In the genomic region with DNA sequence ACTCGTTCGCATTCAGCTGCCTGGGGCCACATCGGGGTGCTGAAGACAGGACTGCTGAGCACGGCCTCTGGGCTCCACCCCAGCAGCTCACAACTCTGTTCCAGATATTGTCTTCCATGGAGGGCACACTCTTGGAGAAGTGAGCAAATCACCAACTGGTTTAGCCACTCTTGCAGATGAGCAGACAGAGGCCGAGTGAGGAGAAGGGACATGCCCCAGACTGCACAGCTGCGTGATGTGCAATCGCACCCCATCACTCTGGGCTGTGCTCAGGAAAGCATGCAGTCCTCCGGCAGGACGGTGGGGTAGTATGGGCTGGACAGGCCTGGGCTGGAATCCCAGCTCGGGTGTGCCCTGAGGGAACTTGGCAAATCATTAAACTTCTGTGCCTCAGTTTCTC, we compare ENCODE assay signal across 13 cellular contexts.
DNase-seq lines count a peak whose midpoint lies in the region; ATAC-seq and TF ChIP-seq lines count a peak whose summit lies in the region.
"Had no signal": no experiment of that assay in that cellular context is flagged by ENCODE, and none has a peak within 500 bp of the region (broad histone marks: within the 10 kb centered on the region; RNA-seq: fewer than 3 reads in every experiment).

No MANE protein-coding gene starts in this region.

- CTCF ChIA-PET in CD8-positive, alpha-beta T cell (lab: Charles Lee), result interaction anchor here (0.6 to 9.5 kb wide), 15 partner anchors 12 to 117 kb away, joined by 3 to 48 read pairs (median 4); no protein-coding TSS in a partner anchor

- H3K4me1 Mint-ChIP-seq in glutamatergic neuron (ENCODE audit: low read depth, unreplicated experiment), result peaks cover 24% of the 10 kb centered on the region
- peaks cover 64% of the 10 kb centered on the region for H3K4me1 Mint-ChIP-seq in CD8-positive, alpha-beta T cell (ENCODE audit: low read depth)

- peak overlapping the region; percentile 80 for H3K27ac Mint-ChIP-seq in glutamatergic neuron (ENCODE audit: unreplicated experiment)
- no peak overlapping the region for H3K27ac Mint-ChIP-seq in CD8-positive, alpha-beta T cell
- H3K27ac Mint-ChIP-seq: activated CD4-positive, alpha-beta T cell treated with anti-CD3 and anti-CD28 coated beads, Interleukin-2, amount 10 ng/mL, durations not matched to agents 7 days and 5 days; activated T-helper 1 cell treated with anti-CD3 and anti-CD28 coated beads, Interleukin-12 subunit alpha, Interleukin-12 subunit beta, Interleukin-2, Interleukin-4 antibody, amounts not matched to agents 30 ng/mL and 10 ng/mL and 1 ng/mL, durations not matched to agents 14 hours and 24 hours and 36 hours had no signal

- H3K27ac ChIP-seq in BLaER1 treated with 17β-estradiol and CSF1 and Interleukin-3, amounts not matched to agents 10 nM and 100 nM, result peak overlapping the region in 1 of 11 experiments; percentile 27; a peak in 2 of 22 replicates
- H3K27ac ChIP-seq in WERI-Rb-1 (peak overlapping the region; percentile 50), skeletal muscle tissue (ENCODE audit: low read depth, low read length) (peak overlapping the region; percentile 25)
- no peak overlapping the region for H3K27ac ChIP-seq in CD8-positive, alpha-beta T cell (ENCODE audit: low read depth, low read length)

- H3K9me3 ChIP-seq in BLaER1 treated with 17β-estradiol and CSF1 and Interleukin-3, amounts not matched to agents 10 nM and 100 nM (replicated peaks in 1 of 11), result peaks cover 8 to 15% (median 11%) of the 10 kb centered on the region in 11 experiments; a peak in 20 of 22 replicates
- H3K9me3 ChIP-seq in WERI-Rb-1 (ENCODE audit: severe bottlenecking), result no peaks in the 10 kb centered on the region
- H3K9me3 ChIP-seq in skeletal muscle tissue (ENCODE audit: control insufficient read depth in 3 of 3, low read length in 3 of 3), result no peaks in the 10 kb centered on the region
- no peaks in the 10 kb centered on the region for H3K9me3 ChIP-seq in CD8-positive, alpha-beta T cell (ENCODE audit: low read length)

- peaks cover 10% of the 10 kb centered on the region for H3K9me3 Mint-ChIP-seq in glutamatergic neuron (ENCODE audit: unreplicated experiment)
- H3K9me3 Mint-ChIP-seq in CD8-positive, alpha-beta T cell, result peaks cover 2% of the 10 kb centered on the region

- no peak overlapping the region for H3K4me3 ChIP-seq in BLaER1 treated with 17β-estradiol and CSF1 and Interleukin-3, amounts not matched to agents 10 nM and 100 nM
- H3K4me3 ChIP-seq in WERI-Rb-1 (ENCODE audit: low read depth, low read length), result no peak overlapping the region
- peak overlapping the region in 2 of 3 donors; percentile 48 to 65 for H3K4me3 ChIP-seq in skeletal muscle tissue (ENCODE audit: low read length in 3 of 3)
- H3K4me3 ChIP-seq in CD8-positive, alpha-beta T cell (ENCODE audit: low read depth, low read length), result no peak overlapping the region

- ATAC-seq in CD8-positive, alpha-beta T cell, result no peak
- no peak for ATAC-seq in HG02973 (IDR thresholded peaks at IDR 0.05; ENCODE audit: unreplicated experiment)
- ATAC-seq in HG03432 (IDR thresholded peaks at IDR 0.05; ENCODE audit: unreplicated experiment), result no peak

- peaks cover 61 to 78% (median 68%) of the 10 kb centered on the region in 10 experiments for H3K4me1 ChIP-seq in BLaER1 treated with 17β-estradiol and CSF1 and Interleukin-3, amounts not matched to agents 10 nM and 100 nM
- H3K4me1 ChIP-seq in skeletal muscle tissue (ENCODE audit: control insufficient read depth in 3 of 3, insufficient read depth in 3 of 3, low read length in 3 of 3), result peaks cover 52 to 60% (median 54%) of the 10 kb centered on the region in 3 donors
- H3K4me1 ChIP-seq in CD8-positive, alpha-beta T cell (ENCODE audit: insufficient read depth, low read length), result peaks cover 53% of the 10 kb centered on the region

- peak overlapping the region in 2 of 11 experiments; percentile 6 to 24; a peak in 2 of 22 replicates for H3K9ac ChIP-seq in BLaER1 treated with 17β-estradiol and CSF1 and Interleukin-3, amounts not matched to agents 10 nM and 100 nM
- peak overlapping the region in 2 of 3 donors; percentile 69 to 75 for H3K9ac ChIP-seq in skeletal muscle tissue (ENCODE audit: low read depth in 1 of 3, low read length in 3 of 3)

- no peak overlapping the region for H3K4me3 Mint-ChIP-seq in glutamatergic neuron (ENCODE audit: unreplicated experiment)
- no peak overlapping the region for H3K4me3 Mint-ChIP-seq in CD8-positive, alpha-beta T cell
- H3K4me3 Mint-ChIP-seq: activated CD4-positive, alpha-beta T cell treated with anti-CD3 and anti-CD28 coated beads, Interleukin-2, amount 10 ng/mL, durations not matched to agents 7 days and 5 days; activated T-helper 1 cell treated with anti-CD3 and anti-CD28 coated beads, Interleukin-12 subunit alpha, Interleukin-12 subunit beta, Interleukin-2, Interleukin-4 antibody, amounts not matched to agents 30 ng/mL and 10 ng/mL and 1 ng/mL, durations not matched to agents 14 hours and 24 hours and 36 hours had no signal

- DNase-seq in WERI-Rb-1, result no peak
- DNase-seq in glutamatergic neuron, result no peak
- DNase-seq in GDM1 (lab: John Stamatoyannopoulos, UW), result no peak
- no peak for DNase-seq in CD8-positive, alpha-beta T cell
- DNase-seq: ACHN, foreskin fibroblast, retina had no signal

- H3K36me3 ChIP-seq in BLaER1 treated with 17β-estradiol and CSF1 and Interleukin-3, amounts not matched to agents 10 nM and 100 nM, result peaks cover 0 to 29% (median 16%) of the 10 kb centered on the region in 11 experiments; a peak in 15 of 22 replicates
- H3K36me3 ChIP-seq in WERI-Rb-1, result peaks cover 5% of the 10 kb centered on the region
- H3K36me3 ChIP-seq in skeletal muscle tissue (ENCODE audit: control insufficient read depth in 3 of 3, insufficient read depth in 3 of 3, low read length in 3 of 3), result peaks cover 0 to 2% (median 0%) of the 10 kb centered on the region in 3 donors
- no peaks in the 10 kb centered on the region for H3K36me3 ChIP-seq in CD8-positive, alpha-beta T cell (ENCODE audit: insufficient read depth, low read length)

- intact Hi-C loops in CD8-positive, alpha-beta T cell (cut with DNase I, micrococcal nuclease), result loop anchor here (1.0 kb wide), 1 partner anchor 109 kb away; no protein-coding TSS in a partner anchor

- peaks cover 10 to 89% (median 77%) of the 10 kb centered on the region in 11 experiments; a peak in 21 of 22 replicates for H4K20me1 ChIP-seq in BLaER1 treated with 17β-estradiol and CSF1 and Interleukin-3, amounts not matched to agents 10 nM and 100 nM

- no peaks in the 10 kb centered on the region for H3K27me3 Mint-ChIP-seq in glutamatergic neuron (ENCODE audit: unreplicated experiment)
- no peaks in the 10 kb centered on the region for H3K27me3 Mint-ChIP-seq in CD8-positive, alpha-beta T cell (ENCODE audit: low read depth)
- H3K27me3 Mint-ChIP-seq: activated CD4-positive, alpha-beta T cell treated with anti-CD3 and anti-CD28 coated beads, Interleukin-2, amount 10 ng/mL, durations not matched to agents 7 days and 5 days had no signal

- TF ChIP-seq CTCF in WERI-Rb-1 (IDR thresholded peaks at IDR 0.05; ENCODE audit: low read depth, low read length) (no peak), glutamatergic neuron (IDR thresholded peaks at IDR 0.05; ENCODE audit: partially characterized antibody, unreplicated experiment) (no peak)
- no peak for TF ChIP-seq CTCF in CD8-positive, alpha-beta T cell (IDR thresholded peaks at IDR 0.05)

- H3K4me2 ChIP-seq in BLaER1 treated with 17β-estradiol and CSF1 and Interleukin-3, amounts not matched to agents 10 nM and 100 nM, result peak overlapping the region; percentile 3 to 99 (median 93); a peak in 19 of 22 replicates

- H3K27me3 ChIP-seq in BLaER1 treated with 17β-estradiol and CSF1 and Interleukin-3, amounts not matched to agents 10 nM and 100 nM, result no peaks in the 10 kb centered on the region
- H3K27me3 ChIP-seq in WERI-Rb-1 (ENCODE audit: insufficient read depth, low read depth, severe bottlenecking) (no peaks in the 10 kb centered on the region), skeletal muscle tissue (ENCODE audit: control insufficient read depth in 3 of 3, insufficient read depth in 3 of 3, low read length in 3 of 3) (no peaks in the 10 kb centered on the region)
- no peaks in the 10 kb centered on the region for H3K27me3 ChIP-seq in CD8-positive, alpha-beta T cell (ENCODE audit: insufficient read depth, low read length)

- H3K36me3 Mint-ChIP-seq in glutamatergic neuron (ENCODE audit: unreplicated experiment), result no peaks in the 10 kb centered on the region
- peaks cover 12% of the 10 kb centered on the region for H3K36me3 Mint-ChIP-seq in CD8-positive, alpha-beta T cell

- POLR2A ChIA-PET in CD8-positive, alpha-beta T cell (lab: Charles Lee), result interaction anchor here (1.3 to 1.7 kb wide), 2 partner anchors 15 to 110 kb away, joined by 3 to 4 read pairs; no protein-coding TSS in a partner anchor

Comparison
In these comparisons a context has a peak if more than half of its experiments do, and no peak if none do; other contexts are left out.
1. H3K4me3 ChIP-seq: peak in skeletal muscle tissue (2 of 3); none in BLaER1 treated with 17β-estradiol and CSF1 and Interleukin-3, amounts not matched to agents 10 nM and 100 nM (0 of 10), WERI-Rb-1 (single experiment) and CD8-positive, alpha-beta T cell (single experiment).